ENCODE assay signal across 25 cellular contexts in the genomic region with DNA sequence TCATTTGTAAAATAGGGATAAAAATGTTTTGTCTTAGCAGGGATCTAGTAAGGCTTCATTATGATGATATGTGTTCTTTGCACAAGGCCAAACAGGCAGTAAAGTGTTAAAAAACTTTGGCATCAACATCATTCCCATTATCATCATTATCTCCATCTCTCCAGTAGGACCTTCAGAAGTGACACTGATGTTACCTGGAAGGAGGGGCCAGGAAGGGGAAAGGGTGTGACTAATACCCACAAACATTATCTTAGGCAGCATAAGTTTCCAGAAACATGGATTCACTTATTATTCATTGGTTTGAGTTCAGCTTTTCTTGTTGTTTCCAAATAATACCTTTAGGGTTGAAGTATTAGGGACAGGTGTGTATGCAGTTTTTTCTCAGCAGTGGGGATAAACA.
"Had no signal": no experiment of that assay in that cellular context is flagged by ENCODE, and none has a peak within 500 bp of the region (broad histone marks: within the 10 kb centered on the region; RNA-seq: fewer than 3 reads in every experiment).

No MANE protein-coding gene starts in this region.

- H3K4me1 ChIP-seq: testis, vagina had no signal

- DNase-seq: cortex of kidney; dorsolateral prefrontal cortex; effector CD8-positive, alpha-beta T cell; head of caudate nucleus; left cardiac atrium; left ventricle myocardium inferior; lower lobe of right lung; mesendoderm; naive thymus-derived CD8-positive, alpha-beta T cell; psoas muscle; retina; right lobe of liver; stimulated activated CD4-positive, alpha-beta T cell treated with anti-CD3 and anti-CD28 coated beads, Interleukin-2, amount 100 ng/mL, for 24 hours; stimulated activated CD4-positive, alpha-beta T cell treated with anti-CD3 and anti-CD28 coated beads, Interleukin-4, amount 100 ng/mL, for 4 hours; stimulated activated naive B cell treated with anti-CD40 and anti-IgM and Interleukin-4, amounts not matched to agents 10 μg/mL and 1 μg/mL and 100 μg/mL, for 72 hours; stimulated activated naive CD8-positive, alpha-beta T cell treated with anti-CD3 and anti-CD28 coated beads, Interleukin-15, amount 100 ng/mL, for 72 hours; testis; upper lobe of right lung had no signal

- H3K4me2 ChIP-seq: hepatocyte had no signal

- H3K27me3 ChIP-seq: dorsolateral prefrontal cortex, esophagus muscularis mucosa, hepatocyte, neutrophil, right lobe of liver, testis, tibial nerve, upper lobe of right lung, vagina had no signal

- H2AFZ ChIP-seq: hepatocyte had no signal

- FAIRE-seq: islet of Langerhans had no signal

- H3K9me3 ChIP-seq: esophagus muscularis mucosa, left ventricle myocardium inferior, lower lobe of right lung, neutrophil, psoas muscle, right lobe of liver, testis, tibial nerve, upper lobe of right lung, vagina had no signal

- H3K27ac ChIP-seq: dorsolateral prefrontal cortex, epithelial cell of prostate, esophagus muscularis mucosa, hepatocyte, left ventricle myocardium inferior, lower lobe of right lung, neutrophil, psoas muscle, right lobe of liver, testis, tibial nerve, upper lobe of right lung, vagina had no signal

- H3K36me3 ChIP-seq: esophagus muscularis mucosa, left ventricle myocardium inferior, lower lobe of right lung, neutrophil, right lobe of liver, tibial nerve, upper lobe of right lung, vagina had no signal

- H3K4me3 ChIP-seq: dorsolateral prefrontal cortex, esophagus muscularis mucosa, hepatocyte, left ventricle myocardium inferior, lower lobe of right lung, psoas muscle, right lobe of liver, testis, tibial nerve, upper lobe of right lung, vagina had no signal

- ATAC-seq: left cardiac atrium; lower lobe of right lung; naive thymus-derived CD8-positive, alpha-beta T cell; right lobe of liver; stimulated activated naive B cell treated with anti-CD40 and anti-IgM and Interleukin-4, amounts not matched to agents 10 μg/mL and 1 μg/mL and 100 μg/mL, for 72 hours; stimulated activated naive CD8-positive, alpha-beta T cell treated with anti-CD3 and anti-CD28 coated beads, Interleukin-15, amount 100 ng/mL, for 72 hours; upper lobe of right lung had no signal
